Comparison of ENCODE assay signal across 2 cellular contexts in the genomic region with DNA sequence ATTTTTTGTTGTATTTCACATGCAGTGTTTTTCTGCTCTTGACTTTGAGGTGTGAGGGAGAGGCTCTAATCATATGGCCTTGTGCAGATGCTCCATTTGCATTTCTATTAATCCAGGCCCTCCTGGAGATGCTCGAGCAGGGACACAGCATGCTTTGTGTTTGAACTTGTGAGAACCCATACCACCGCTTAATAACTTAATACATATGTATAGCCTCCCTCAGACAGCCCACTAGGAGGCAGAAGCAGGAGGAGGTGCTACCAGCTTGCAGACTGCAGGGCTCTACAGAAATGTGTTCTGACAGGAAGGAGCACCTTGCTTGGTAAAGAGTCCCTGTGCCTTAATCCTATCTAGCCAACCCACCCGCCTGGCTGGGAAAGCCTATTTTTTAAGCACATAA.
TF ChIP-seq lines count a peak whose summit lies in the region.

No MANE protein-coding gene starts in this region.

TF ChIP-seq in HEK293T, 16 proteins besides CTCF, POLR2A, EP300 and RAD21 (continued from another document):
- TF ChIP-seq, protein P1, sequence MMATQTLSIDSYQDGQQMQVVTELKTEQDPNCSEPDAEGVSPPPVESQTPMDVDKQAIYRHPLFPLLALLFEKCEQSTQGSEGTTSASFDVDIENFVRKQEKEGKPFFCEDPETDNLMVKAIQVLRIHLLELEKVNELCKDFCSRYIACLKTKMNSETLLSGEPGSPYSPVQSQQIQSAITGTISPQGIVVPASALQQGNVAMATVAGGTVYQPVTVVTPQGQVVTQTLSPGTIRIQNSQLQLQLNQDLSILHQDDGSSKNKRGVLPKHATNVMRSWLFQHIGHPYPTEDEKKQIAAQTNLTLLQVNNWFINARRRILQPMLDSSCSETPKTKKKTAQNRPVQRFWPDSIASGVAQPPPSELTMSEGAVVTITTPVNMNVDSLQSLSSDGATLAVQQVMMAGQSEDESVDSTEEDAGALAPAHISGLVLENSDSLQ (IDR thresholded peaks at IDR 0.05) = no peak
- TF ChIP-seq LEF1 (IDR thresholded peaks at IDR 0.05; ENCODE audit: borderline replicate concordance) (no peak), ZNF384 (IDR thresholded peaks at IDR 0.05) (no peak), HDGF (IDR thresholded peaks at IDR 0.05; ENCODE audit: borderline replicate concordance) (no peak), FOXA1 (IDR thresholded peaks at IDR 0.05) (no peak), BHLHE40 (IDR thresholded peaks at IDR 0.05; ENCODE audit: borderline replicate concordance) (no peak), ELF4 (IDR thresholded peaks at IDR 0.05) (no peak)

TF ChIP-seq in WTC11, 78 proteins besides CTCF, POLR2A, EP300 and RAD21 (continued from another document and continues in another):
- TF ChIP-seq, protein P2, sequence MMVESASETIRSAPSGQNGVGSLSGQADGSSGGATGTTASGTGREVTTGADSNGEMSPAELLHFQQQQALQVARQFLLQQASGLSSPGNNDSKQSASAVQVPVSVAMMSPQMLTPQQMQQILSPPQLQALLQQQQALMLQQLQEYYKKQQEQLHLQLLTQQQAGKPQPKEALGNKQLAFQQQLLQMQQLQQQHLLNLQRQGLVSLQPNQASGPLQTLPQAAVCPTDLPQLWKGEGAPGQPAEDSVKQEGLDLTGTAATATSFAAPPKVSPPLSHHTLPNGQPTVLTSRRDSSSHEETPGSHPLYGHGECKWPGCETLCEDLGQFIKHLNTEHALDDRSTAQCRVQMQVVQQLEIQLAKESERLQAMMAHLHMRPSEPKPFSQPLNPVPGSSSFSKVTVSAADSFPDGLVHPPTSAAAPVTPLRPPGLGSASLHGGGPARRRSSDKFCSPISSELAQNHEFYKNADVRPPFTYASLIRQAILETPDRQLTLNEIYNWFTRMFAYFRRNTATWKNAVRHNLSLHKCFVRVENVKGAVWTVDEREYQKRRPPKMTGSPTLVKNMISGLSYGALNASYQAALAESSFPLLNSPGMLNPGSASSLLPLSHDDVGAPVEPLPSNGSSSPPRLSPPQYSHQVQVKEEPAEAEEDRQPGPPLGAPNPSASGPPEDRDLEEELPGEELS (CRISPR knock-in tag; IDR thresholded peaks at IDR 0.05) = peak; percentile 45; the same call in 1 of the 2 replicates
- TF ChIP-seq, protein P3, sequence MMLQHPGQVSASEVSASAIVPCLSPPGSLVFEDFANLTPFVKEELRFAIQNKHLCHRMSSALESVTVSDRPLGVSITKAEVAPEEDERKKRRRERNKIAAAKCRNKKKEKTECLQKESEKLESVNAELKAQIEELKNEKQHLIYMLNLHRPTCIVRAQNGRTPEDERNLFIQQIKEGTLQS (CRISPR knock-in tag; conservative IDR thresholded peaks at IDR 0.05) = no peak
- TF ChIP-seq OVOL2 (CRISPR knock-in tag; IDR thresholded peaks at IDR 0.05; ENCODE audit: borderline replicate concordance) (no peak), CREM (CRISPR knock-in tag; IDR thresholded peaks at IDR 0.05) (peak; percentile 51; the same call in 1 of the 2 replicates), ZNF219 (CRISPR knock-in tag; IDR thresholded peaks at IDR 0.05; ENCODE audit: borderline replicate concordance) (no peak), TCF7 (CRISPR knock-in tag; IDR thresholded peaks at IDR 0.05; ENCODE audit: low read depth) (no peak), ZNF396 (CRISPR knock-in tag; IDR thresholded peaks at IDR 0.05; ENCODE audit: borderline replicate concordance) (no peak), ZNF263 (CRISPR knock-in tag; IDR thresholded peaks at IDR 0.05; ENCODE audit: low read depth) (no peak), NFYB (CRISPR knock-in tag; conservative IDR thresholded peaks at IDR 0.05; ENCODE audit: low read depth) (no peak), FOXK1 (CRISPR knock-in tag; IDR thresholded peaks at IDR 0.05) (peak; percentile 56; the same call in 1 of the 2 replicates), MYBL2 (CRISPR knock-in tag; IDR thresholded peaks at IDR 0.05) (no peak), ZNF232 (CRISPR knock-in tag; IDR thresholded peaks at IDR 0.05) (no peak), RELA (CRISPR knock-in tag; IDR thresholded peaks at IDR 0.05; ENCODE audit: borderline replicate concordance) (no peak), IRF2 (CRISPR knock-in tag; IDR thresholded peaks at IDR 0.05; ENCODE audit: borderline replicate concordance, low read depth) (no peak), ZNF317 (CRISPR knock-in tag; IDR thresholded peaks at IDR 0.05; ENCODE audit: borderline replicate concordance, low read depth) (no peak), FOXJ3 (CRISPR knock-in tag; IDR thresholded peaks at IDR 0.05; ENCODE audit: borderline replicate concordance) (0 out of 2 replicates have a peak, but pooled peaks have one; percentile 13), ZNF138 (CRISPR knock-in tag; conservative IDR thresholded peaks at IDR 0.05) (no peak), ZBTB21 (CRISPR knock-in tag; IDR thresholded peaks at IDR 0.05; ENCODE audit: borderline replicate concordance) (no peak)
- TF ChIP-seq, protein P4, sequence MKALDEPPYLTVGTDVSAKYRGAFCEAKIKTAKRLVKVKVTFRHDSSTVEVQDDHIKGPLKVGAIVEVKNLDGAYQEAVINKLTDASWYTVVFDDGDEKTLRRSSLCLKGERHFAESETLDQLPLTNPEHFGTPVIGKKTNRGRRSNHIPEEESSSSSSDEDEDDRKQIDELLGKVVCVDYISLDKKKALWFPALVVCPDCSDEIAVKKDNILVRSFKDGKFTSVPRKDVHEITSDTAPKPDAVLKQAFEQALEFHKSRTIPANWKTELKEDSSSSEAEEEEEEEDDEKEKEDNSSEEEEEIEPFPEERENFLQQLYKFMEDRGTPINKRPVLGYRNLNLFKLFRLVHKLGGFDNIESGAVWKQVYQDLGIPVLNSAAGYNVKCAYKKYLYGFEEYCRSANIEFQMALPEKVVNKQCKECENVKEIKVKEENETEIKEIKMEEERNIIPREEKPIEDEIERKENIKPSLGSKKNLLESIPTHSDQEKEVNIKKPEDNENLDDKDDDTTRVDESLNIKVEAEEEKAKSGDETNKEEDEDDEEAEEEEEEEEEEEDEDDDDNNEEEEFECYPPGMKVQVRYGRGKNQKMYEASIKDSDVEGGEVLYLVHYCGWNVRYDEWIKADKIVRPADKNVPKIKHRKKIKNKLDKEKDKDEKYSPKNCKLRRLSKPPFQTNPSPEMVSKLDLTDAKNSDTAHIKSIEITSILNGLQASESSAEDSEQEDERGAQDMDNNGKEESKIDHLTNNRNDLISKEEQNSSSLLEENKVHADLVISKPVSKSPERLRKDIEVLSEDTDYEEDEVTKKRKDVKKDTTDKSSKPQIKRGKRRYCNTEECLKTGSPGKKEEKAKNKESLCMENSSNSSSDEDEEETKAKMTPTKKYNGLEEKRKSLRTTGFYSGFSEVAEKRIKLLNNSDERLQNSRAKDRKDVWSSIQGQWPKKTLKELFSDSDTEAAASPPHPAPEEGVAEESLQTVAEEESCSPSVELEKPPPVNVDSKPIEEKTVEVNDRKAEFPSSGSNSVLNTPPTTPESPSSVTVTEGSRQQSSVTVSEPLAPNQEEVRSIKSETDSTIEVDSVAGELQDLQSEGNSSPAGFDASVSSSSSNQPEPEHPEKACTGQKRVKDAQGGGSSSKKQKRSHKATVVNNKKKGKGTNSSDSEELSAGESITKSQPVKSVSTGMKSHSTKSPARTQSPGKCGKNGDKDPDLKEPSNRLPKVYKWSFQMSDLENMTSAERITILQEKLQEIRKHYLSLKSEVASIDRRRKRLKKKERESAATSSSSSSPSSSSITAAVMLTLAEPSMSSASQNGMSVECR (CRISPR knock-in tag; IDR thresholded peaks at IDR 0.05; ENCODE audit: borderline replicate concordance) = no peak
- TF ChIP-seq, protein P5, sequence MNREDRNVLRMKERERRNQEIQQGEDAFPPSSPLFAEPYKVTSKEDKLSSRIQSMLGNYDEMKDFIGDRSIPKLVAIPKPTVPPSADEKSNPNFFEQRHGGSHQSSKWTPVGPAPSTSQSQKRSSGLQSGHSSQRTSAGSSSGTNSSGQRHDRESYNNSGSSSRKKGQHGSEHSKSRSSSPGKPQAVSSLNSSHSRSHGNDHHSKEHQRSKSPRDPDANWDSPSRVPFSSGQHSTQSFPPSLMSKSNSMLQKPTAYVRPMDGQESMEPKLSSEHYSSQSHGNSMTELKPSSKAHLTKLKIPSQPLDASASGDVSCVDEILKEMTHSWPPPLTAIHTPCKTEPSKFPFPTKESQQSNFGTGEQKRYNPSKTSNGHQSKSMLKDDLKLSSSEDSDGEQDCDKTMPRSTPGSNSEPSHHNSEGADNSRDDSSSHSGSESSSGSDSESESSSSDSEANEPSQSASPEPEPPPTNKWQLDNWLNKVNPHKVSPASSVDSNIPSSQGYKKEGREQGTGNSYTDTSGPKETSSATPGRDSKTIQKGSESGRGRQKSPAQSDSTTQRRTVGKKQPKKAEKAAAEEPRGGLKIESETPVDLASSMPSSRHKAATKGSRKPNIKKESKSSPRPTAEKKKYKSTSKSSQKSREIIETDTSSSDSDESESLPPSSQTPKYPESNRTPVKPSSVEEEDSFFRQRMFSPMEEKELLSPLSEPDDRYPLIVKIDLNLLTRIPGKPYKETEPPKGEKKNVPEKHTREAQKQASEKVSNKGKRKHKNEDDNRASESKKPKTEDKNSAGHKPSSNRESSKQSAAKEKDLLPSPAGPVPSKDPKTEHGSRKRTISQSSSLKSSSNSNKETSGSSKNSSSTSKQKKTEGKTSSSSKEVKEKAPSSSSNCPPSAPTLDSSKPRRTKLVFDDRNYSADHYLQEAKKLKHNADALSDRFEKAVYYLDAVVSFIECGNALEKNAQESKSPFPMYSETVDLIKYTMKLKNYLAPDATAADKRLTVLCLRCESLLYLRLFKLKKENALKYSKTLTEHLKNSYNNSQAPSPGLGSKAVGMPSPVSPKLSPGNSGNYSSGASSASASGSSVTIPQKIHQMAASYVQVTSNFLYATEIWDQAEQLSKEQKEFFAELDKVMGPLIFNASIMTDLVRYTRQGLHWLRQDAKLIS (CRISPR knock-in tag; IDR thresholded peaks at IDR 0.05; ENCODE audit: borderline replicate concordance) = no peak
- TF ChIP-seq, protein P6, sequence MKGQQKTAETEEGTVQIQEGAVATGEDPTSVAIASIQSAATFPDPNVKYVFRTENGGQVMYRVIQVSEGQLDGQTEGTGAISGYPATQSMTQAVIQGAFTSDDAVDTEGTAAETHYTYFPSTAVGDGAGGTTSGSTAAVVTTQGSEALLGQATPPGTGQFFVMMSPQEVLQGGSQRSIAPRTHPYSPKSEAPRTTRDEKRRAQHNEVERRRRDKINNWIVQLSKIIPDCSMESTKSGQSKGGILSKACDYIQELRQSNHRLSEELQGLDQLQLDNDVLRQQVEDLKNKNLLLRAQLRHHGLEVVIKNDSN (CRISPR knock-in tag; IDR thresholded peaks at IDR 0.05) = no peak
- TF ChIP-seq, protein P7, sequence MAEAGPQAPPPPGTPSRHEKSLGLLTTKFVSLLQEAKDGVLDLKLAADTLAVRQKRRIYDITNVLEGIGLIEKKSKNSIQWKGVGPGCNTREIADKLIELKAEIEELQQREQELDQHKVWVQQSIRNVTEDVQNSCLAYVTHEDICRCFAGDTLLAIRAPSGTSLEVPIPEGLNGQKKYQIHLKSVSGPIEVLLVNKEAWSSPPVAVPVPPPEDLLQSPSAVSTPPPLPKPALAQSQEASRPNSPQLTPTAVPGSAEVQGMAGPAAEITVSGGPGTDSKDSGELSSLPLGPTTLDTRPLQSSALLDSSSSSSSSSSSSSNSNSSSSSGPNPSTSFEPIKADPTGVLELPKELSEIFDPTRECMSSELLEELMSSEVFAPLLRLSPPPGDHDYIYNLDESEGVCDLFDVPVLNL (CRISPR knock-in tag; IDR thresholded peaks at IDR 0.05; ENCODE audit: borderline replicate concordance, low read depth) = no peak
- TF ChIP-seq, protein P8, sequence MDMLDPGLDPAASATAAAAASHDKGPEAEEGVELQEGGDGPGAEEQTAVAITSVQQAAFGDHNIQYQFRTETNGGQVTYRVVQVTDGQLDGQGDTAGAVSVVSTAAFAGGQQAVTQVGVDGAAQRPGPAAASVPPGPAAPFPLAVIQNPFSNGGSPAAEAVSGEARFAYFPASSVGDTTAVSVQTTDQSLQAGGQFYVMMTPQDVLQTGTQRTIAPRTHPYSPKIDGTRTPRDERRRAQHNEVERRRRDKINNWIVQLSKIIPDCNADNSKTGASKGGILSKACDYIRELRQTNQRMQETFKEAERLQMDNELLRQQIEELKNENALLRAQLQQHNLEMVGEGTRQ (CRISPR knock-in tag; IDR thresholded peaks at IDR 0.05) = no peak
- TF ChIP-seq, protein P9, sequence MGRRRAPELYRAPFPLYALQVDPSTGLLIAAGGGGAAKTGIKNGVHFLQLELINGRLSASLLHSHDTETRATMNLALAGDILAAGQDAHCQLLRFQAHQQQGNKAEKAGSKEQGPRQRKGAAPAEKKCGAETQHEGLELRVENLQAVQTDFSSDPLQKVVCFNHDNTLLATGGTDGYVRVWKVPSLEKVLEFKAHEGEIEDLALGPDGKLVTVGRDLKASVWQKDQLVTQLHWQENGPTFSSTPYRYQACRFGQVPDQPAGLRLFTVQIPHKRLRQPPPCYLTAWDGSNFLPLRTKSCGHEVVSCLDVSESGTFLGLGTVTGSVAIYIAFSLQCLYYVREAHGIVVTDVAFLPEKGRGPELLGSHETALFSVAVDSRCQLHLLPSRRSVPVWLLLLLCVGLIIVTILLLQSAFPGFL (CRISPR knock-in tag; IDR thresholded peaks at IDR 0.05; ENCODE audit: borderline replicate concordance) = no peak
- TF ChIP-seq, protein P10, sequence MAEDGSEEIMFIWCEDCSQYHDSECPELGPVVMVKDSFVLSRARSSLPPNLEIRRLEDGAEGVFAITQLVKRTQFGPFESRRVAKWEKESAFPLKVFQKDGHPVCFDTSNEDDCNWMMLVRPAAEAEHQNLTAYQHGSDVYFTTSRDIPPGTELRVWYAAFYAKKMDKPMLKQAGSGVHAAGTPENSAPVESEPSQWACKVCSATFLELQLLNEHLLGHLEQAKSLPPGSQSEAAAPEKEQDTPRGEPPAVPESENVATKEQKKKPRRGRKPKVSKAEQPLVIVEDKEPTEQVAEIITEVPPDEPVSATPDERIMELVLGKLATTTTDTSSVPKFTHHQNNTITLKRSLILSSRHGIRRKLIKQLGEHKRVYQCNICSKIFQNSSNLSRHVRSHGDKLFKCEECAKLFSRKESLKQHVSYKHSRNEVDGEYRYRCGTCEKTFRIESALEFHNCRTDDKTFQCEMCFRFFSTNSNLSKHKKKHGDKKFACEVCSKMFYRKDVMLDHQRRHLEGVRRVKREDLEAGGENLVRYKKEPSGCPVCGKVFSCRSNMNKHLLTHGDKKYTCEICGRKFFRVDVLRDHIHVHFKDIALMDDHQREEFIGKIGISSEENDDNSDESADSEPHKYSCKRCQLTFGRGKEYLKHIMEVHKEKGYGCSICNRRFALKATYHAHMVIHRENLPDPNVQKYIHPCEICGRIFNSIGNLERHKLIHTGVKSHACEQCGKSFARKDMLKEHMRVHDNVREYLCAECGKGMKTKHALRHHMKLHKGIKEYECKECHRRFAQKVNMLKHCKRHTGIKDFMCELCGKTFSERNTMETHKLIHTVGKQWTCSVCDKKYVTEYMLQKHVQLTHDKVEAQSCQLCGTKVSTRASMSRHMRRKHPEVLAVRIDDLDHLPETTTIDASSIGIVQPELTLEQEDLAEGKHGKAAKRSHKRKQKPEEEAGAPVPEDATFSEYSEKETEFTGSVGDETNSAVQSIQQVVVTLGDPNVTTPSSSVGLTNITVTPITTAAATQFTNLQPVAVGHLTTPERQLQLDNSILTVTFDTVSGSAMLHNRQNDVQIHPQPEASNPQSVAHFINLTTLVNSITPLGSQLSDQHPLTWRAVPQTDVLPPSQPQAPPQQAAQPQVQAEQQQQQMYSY (CRISPR knock-in tag; IDR thresholded peaks at IDR 0.05) = no peak
- TF ChIP-seq, protein P11, sequence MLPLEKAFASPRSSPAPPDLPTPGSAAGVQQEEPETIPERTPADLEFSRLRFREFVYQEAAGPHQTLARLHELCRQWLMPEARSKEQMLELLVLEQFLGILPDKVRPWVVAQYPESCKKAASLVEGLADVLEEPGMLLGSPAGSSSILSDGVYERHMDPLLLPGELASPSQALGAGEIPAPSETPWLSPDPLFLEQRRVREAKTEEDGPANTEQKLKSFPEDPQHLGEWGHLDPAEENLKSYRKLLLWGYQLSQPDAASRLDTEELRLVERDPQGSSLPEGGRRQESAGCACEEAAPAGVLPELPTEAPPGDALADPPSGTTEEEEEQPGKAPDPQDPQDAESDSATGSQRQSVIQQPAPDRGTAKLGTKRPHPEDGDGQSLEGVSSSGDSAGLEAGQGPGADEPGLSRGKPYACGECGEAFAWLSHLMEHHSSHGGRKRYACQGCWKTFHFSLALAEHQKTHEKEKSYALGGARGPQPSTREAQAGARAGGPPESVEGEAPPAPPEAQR (CRISPR knock-in tag; IDR thresholded peaks at IDR 0.05) = no peak
